Comparison of ENCODE assay signal across 7 cellular contexts in the genomic region with DNA sequence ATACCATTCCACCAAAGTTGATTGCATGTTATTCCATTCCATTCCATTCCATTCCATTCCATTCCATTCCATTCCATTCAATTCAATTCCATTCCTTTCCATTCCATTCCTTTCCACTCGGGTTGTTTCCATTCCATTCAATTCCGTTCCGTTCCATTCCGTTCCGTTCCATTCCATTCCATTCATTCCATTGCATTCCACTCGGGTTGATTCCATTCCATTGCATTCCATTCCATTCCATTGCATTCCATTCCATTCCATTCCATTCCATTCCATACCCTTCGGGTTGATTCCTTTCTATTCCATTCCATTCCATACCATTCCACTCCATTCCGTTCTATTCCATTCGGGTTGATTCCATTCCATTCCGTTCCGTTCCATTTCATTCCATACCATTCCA.
A peak's percentile ranks its signal among the peaks of the same experiment; 100 is the strongest.
DNase-seq lines count a peak whose midpoint lies in the region; ATAC-seq lines count a peak whose summit lies in the region.
"Not testable (repeated sequence)": the region's sequence is repeated elsewhere in the genome, so short reads cannot be mapped to it uniquely, and the experiment has no call there.

No MANE protein-coding gene starts in this region.

- peaks cover 18% of the 10 kb centered on the region for H3K36me3 Mint-ChIP-seq in activated T-cell treated with anti-CD3 and anti-CD28 coated beads, Interleukin-2, amount 50 U/mL, for 4 hours (ENCODE audit: insufficient read depth)
- H3K36me3 Mint-ChIP-seq in naive thymus-derived CD4-positive, alpha-beta T cell = peaks cover 28 to 74% (median 56%) of the 10 kb centered on the region in 5 donors

- H3K27ac ChIP-seq in naive thymus-derived CD4-positive, alpha-beta T cell (ENCODE audit: low read depth, low read length) = not testable (repeated sequence)

- not testable (repeated sequence) for H3K4me3 ChIP-seq in naive thymus-derived CD4-positive, alpha-beta T cell (ENCODE audit: low read length)

- H3K9me3 ChIP-seq in naive thymus-derived CD4-positive, alpha-beta T cell (ENCODE audit: control insufficient read depth in 2 of 3, low read length in 3 of 3) = peaks cover 15 to 69% (median 17%) of the 10 kb centered on the region in 3 experiments

- H3K4me3 Mint-ChIP-seq in activated T-cell treated with anti-CD3 and anti-CD28 coated beads, Interleukin-2, amount 50 U/mL, for 4 hours; naive thymus-derived CD4-positive, alpha-beta T cell: not testable (repeated sequence)

- DNase-seq in activated T-cell treated with anti-CD3 and anti-CD28 coated beads, Interleukin-2, amount 50 U/mL, for 4 hours; left cardiac atrium; naive thymus-derived CD4-positive, alpha-beta T cell: not testable (repeated sequence)

- H3K4me1 Mint-ChIP-seq in activated T-cell treated with anti-CD3 and anti-CD28 coated beads, Interleukin-2, amount 50 U/mL, for 4 hours (ENCODE audit: low read depth) = not testable (repeated sequence)
- H3K4me1 Mint-ChIP-seq in naive thymus-derived CD4-positive, alpha-beta T cell = peaks cover 0 to 45% (median 0%) of the 10 kb centered on the region in 7 donors

- H3K27me3 ChIP-seq in naive thymus-derived CD4-positive, alpha-beta T cell (ENCODE audit: control insufficient read depth in 2 of 2, insufficient read depth in 2 of 2, low read length in 2 of 2) = not testable (repeated sequence)

- not testable (repeated sequence) for H3K27me3 Mint-ChIP-seq in activated T-cell treated with anti-CD3 and anti-CD28 coated beads, Interleukin-2, amount 50 U/mL, for 4 hours (ENCODE audit: low read depth); naive thymus-derived CD4-positive, alpha-beta T cell

- ATAC-seq in GM18870 (IDR thresholded peaks at IDR 0.05; ENCODE audit: unreplicated experiment) (peak; percentile 20), GM21576 (IDR thresholded peaks at IDR 0.05; ENCODE audit: unreplicated experiment) (peak; percentile 23), HG02938 (IDR thresholded peaks at IDR 0.05; ENCODE audit: unreplicated experiment) (peak; percentile 28), HG03354 (IDR thresholded peaks at IDR 0.05; ENCODE audit: poor library complexity, severe bottlenecking, unreplicated experiment) (peak; percentile 33), left cardiac atrium (peak; percentile 21 to 42)
- ATAC-seq in activated T-cell treated with anti-CD3 and anti-CD28 coated beads, Interleukin-2, amount 50 U/mL, for 4 hours = peak; percentile 38 to 41
- peak; percentile 33 for ATAC-seq in naive thymus-derived CD4-positive, alpha-beta T cell

- H3K36me3 ChIP-seq in naive thymus-derived CD4-positive, alpha-beta T cell (ENCODE audit: control insufficient read depth in 2 of 3, insufficient read depth in 3 of 3, low read length in 3 of 3) = not testable (repeated sequence)

- intact Hi-C loops in left cardiac atrium (cut with DNase I) = loop anchor here in 1 of 2 donors (10.0 kb wide), 1 partner anchor 48 kb away; no protein-coding TSS in a partner anchor
- intact Hi-C loops in naive thymus-derived CD4-positive, alpha-beta T cell (cut with micrococcal nuclease) = not testable (repeated sequence)

- H3K4me1 ChIP-seq in naive thymus-derived CD4-positive, alpha-beta T cell (ENCODE audit: control insufficient read depth in 2 of 2, insufficient read depth in 2 of 2, low read length in 2 of 2) = not testable (repeated sequence)

- peaks cover 65% of the 10 kb centered on the region for H3K9me3 Mint-ChIP-seq in activated T-cell treated with anti-CD3 and anti-CD28 coated beads, Interleukin-2, amount 50 U/mL, for 4 hours
- H3K9me3 Mint-ChIP-seq in naive thymus-derived CD4-positive, alpha-beta T cell = peaks cover 45 to 100% (median 80%) of the 10 kb centered on the region in 11 donors

- not testable (repeated sequence) for H3K27ac Mint-ChIP-seq in naive thymus-derived CD4-positive, alpha-beta T cell

- CTCF ChIA-PET in naive thymus-derived CD4-positive, alpha-beta T cell (lab: Charles Lee) = not testable (repeated sequence)

- POLR2A ChIA-PET in naive thymus-derived CD4-positive, alpha-beta T cell (lab: Charles Lee) = not testable (repeated sequence)
